8 cellular contexts compared by ENCODE assay signal in the genomic region with DNA sequence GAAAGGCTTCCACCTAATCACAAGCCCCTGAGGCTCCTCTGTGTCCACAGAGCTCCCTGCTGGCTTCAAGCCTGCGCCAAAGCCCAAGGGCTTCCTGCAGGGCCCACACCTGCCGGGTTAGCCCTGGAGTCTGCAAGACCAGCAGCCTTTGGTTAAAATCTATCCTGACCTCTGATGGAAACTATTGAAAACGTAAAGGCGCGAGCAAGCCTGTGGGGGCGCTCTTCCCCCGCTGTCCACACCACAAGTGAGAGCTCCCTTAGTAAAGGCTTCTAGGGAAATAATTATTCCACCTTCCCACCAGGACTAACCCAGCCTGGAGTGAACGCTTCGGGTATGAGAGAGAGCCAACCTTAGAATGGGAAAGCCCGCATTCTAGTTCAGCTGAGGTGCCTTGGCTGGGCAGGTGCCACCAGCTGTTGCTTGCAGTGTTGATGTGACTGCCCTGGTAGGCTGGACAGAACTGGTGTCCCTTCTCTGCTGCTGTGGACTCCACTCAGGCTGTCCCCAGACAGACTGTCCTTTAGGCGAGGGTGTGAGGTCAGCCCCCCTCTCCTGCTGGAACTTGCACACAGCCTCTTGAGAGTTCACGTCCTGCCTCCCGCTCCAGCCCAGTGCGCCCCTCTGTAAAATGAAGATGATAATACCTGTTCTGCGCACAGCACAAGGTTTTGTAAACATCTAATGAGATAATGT.
A peak's percentile ranks its signal among the peaks of the same experiment; 100 is the strongest.
DNase-seq lines count a peak whose midpoint lies in the region; ATAC-seq lines count a peak whose summit lies in the region.

No MANE protein-coding gene starts in this region.

- ATAC-seq in HG03442 (IDR thresholded peaks at IDR 0.05; ENCODE audit: unreplicated experiment) (no peak), HG03139 (IDR thresholded peaks at IDR 0.05; ENCODE audit: unreplicated experiment) (no peak), GM19324 (IDR thresholded peaks at IDR 0.05; ENCODE audit: low FRiP score, unreplicated experiment) (no peak)
- no peak for ATAC-seq in stimulated activated naive CD8-positive, alpha-beta T cell treated with anti-CD3 and anti-CD28 coated beads, Interleukin-15, Interleukin-2, amounts not matched to agents 100 U/mL and 50 U/mL, for 24 hours

- peak overlapping the region; percentile 63 for H3K27ac Mint-ChIP-seq in dendritic cell treated with granulocyte-macrophage colony-stimulating factor and Interleukin-4, amounts not matched to agents 40 ng/mL and 50 ng/mL, for 4 days

- no peaks in the 10 kb centered on the region for H3K27me3 Mint-ChIP-seq in dendritic cell treated with granulocyte-macrophage colony-stimulating factor and Interleukin-4, amounts not matched to agents 40 ng/mL and 50 ng/mL, for 4 days

- H3K4me1 ChIP-seq in mucosa of rectum (ENCODE audit: control insufficient read depth in 2 of 2, insufficient read depth in 2 of 2, low read length in 2 of 2): peaks cover 19 to 21% of the 10 kb centered on the region in 2 donors

- H3K9ac ChIP-seq in mucosa of rectum (ENCODE audit: low read depth in 1 of 2, low read length in 2 of 2): no peak overlapping the region

- DNase-seq in G401 (ENCODE audit: low spot score) (peak; percentile 50), NCI-H1092 (lab: John Stamatoyannopoulos, UW) (peak; percentile 57)
- no peak for DNase-seq in stimulated activated naive CD8-positive, alpha-beta T cell treated with anti-CD3 and anti-CD28 coated beads, Interleukin-15, Interleukin-2, amounts not matched to agents 100 U/mL and 50 U/mL, for 24 hours

- H3K4me1 Mint-ChIP-seq in dendritic cell treated with granulocyte-macrophage colony-stimulating factor and Interleukin-4, amounts not matched to agents 40 ng/mL and 50 ng/mL, for 4 days (ENCODE audit: low read depth): peaks cover 58% of the 10 kb centered on the region

- intact Hi-C loops in dendritic cell treated with granulocyte-macrophage colony-stimulating factor and Interleukin-4, amounts not matched to agents 40 ng/mL and 50 ng/mL, for 4 days (cut with micrococcal nuclease): no loop called here

- peak overlapping the region; percentile 14 to 67 for H3K27ac ChIP-seq in mucosa of rectum (ENCODE audit: low read depth in 2 of 2, low read length in 2 of 2)

- H3K36me3 Mint-ChIP-seq in dendritic cell treated with granulocyte-macrophage colony-stimulating factor and Interleukin-4, amounts not matched to agents 40 ng/mL and 50 ng/mL, for 4 days (ENCODE audit: low read depth): no peaks in the 10 kb centered on the region

- no peak overlapping the region for H3K4me3 Mint-ChIP-seq in dendritic cell treated with granulocyte-macrophage colony-stimulating factor and Interleukin-4, amounts not matched to agents 40 ng/mL and 50 ng/mL, for 4 days

- no peak overlapping the region for H3K4me3 ChIP-seq in mucosa of rectum (ENCODE audit: low read length in 2 of 2)

- no peaks in the 10 kb centered on the region for H3K36me3 ChIP-seq in mucosa of rectum (ENCODE audit: control insufficient read depth in 2 of 2, insufficient read depth in 2 of 2, low read length in 2 of 2)

- in situ Hi-C loops in G401 (cut with HindIII; ENCODE audit: low sequenced_read_pairs): no loop called here

- no peaks in the 10 kb centered on the region for H3K9me3 Mint-ChIP-seq in dendritic cell treated with granulocyte-macrophage colony-stimulating factor and Interleukin-4, amounts not matched to agents 40 ng/mL and 50 ng/mL, for 4 days

- H3K27me3 ChIP-seq in mucosa of rectum (ENCODE audit: control insufficient read depth in 2 of 2, insufficient read depth in 2 of 2, low read length in 2 of 2): no peaks in the 10 kb centered on the region

- no peaks in the 10 kb centered on the region for H3K9me3 ChIP-seq in mucosa of rectum (ENCODE audit: control insufficient read depth in 2 of 2, low read length in 2 of 2)
